In genomic region chr4:146334862-146335449, GRCh38 we compare ENCODE assay signal across 25 cellular contexts.
A peak's percentile ranks its signal among the peaks of the same experiment; 100 is the strongest.
DNase-seq lines count a peak whose midpoint lies in the region; ATAC-seq, FAIRE-seq and TF ChIP-seq lines count a peak whose summit lies in the region.
"Had no signal": no experiment of that assay in that cellular context is flagged by ENCODE, and none has a peak within 500 bp of the region (broad histone marks: within the 10 kb centered on the region; RNA-seq: fewer than 3 reads in every experiment).

No MANE protein-coding gene starts in this region.

- peak; percentile 76 for FAIRE-seq in astrocyte (lab: Jason Lieb, UNC)
- FAIRE-seq: TTC549 had no signal

- CTCF ChIA-PET in HEK293 (lab: Yijun Ruan, JAX), result interaction anchor here (0.6 kb wide), 2 partner anchors 104 to 560 kb away, joined by 3 read pairs; no protein-coding TSS in a partner anchor

- no peak overlapping the region for H3K9ac ChIP-seq in astrocyte (ENCODE audit: low read length)

- H3K27ac Mint-ChIP-seq in astrocyte (ENCODE audit: unreplicated experiment), result no peak overlapping the region
- H3K27ac Mint-ChIP-seq: activated naive CD8-positive, alpha-beta T cell treated with anti-CD3 and anti-CD28 coated beads, Interleukin-2, amount 10 ng/mL, durations not matched to agents 7 days and 5 days; GM23338; naive thymus-derived CD4-positive, alpha-beta T cell; stimulated activated memory B cell treated with anti-CD40 and anti-IgM and Interleukin-4, amounts not matched to agents 10 μg/mL and 1 μg/mL and 100 μg/mL, for 72 hours; T-cell had no signal

- H3K27ac ChIP-seq in right cardiac atrium (ENCODE audit: low read length), result no peak overlapping the region
- no peak overlapping the region for H3K27ac ChIP-seq in right atrium auricular region
- no peak overlapping the region for H3K27ac ChIP-seq in HEK293 (ENCODE audit: extremely low read depth, low read depth, low read length)
- no peak overlapping the region for H3K27ac ChIP-seq in astrocyte (ENCODE audit: low read depth, low read length)
- H3K27ac ChIP-seq in Peyer's patch, result no peak overlapping the region
- H3K27ac ChIP-seq in upper lobe of right lung, result no peak overlapping the region
- H3K27ac ChIP-seq: left lung, suprapubic skin, uterus had no signal

- H3K9me3 Mint-ChIP-seq in astrocyte (ENCODE audit: unreplicated experiment), result no peaks in the 10 kb centered on the region
- H3K9me3 Mint-ChIP-seq: activated naive CD8-positive, alpha-beta T cell treated with anti-CD3 and anti-CD28 coated beads, Interleukin-2, amount 10 ng/mL, durations not matched to agents 7 days and 5 days; GM23338; naive thymus-derived CD4-positive, alpha-beta T cell; stimulated activated memory B cell treated with anti-CD40 and anti-IgM and Interleukin-4, amounts not matched to agents 10 μg/mL and 1 μg/mL and 100 μg/mL, for 72 hours; T-cell had no signal

- TF ChIP-seq POLR2A in Peyer's patch (IDR thresholded peaks at IDR 0.05), result no peak

- H3K4me3 ChIP-seq in right cardiac atrium (ENCODE audit: low read length) (no peak overlapping the region), right atrium auricular region (no peak overlapping the region), HEK293 (ENCODE audit: low read depth, low read length) (no peak overlapping the region), astrocyte (ENCODE audit: insufficient read depth, low read depth, low read length) (no peak overlapping the region), Peyer's patch (no peak overlapping the region), upper lobe of right lung (no peak overlapping the region)
- H3K4me3 ChIP-seq: GM23338, left lung, suprapubic skin, uterus had no signal

- H3K4me1 ChIP-seq in right cardiac atrium (ENCODE audit: control insufficient read depth, insufficient read depth, low read length), result peaks cover 6% of the 10 kb centered on the region
- H3K4me1 ChIP-seq in right atrium auricular region, result peaks cover 0 to 8% of the 10 kb centered on the region in 2 donors
- H3K4me1 ChIP-seq in HEK293 (ENCODE audit: control insufficient read depth, insufficient read depth, low read length), result peaks cover 16% of the 10 kb centered on the region
- peaks cover 29% of the 10 kb centered on the region for H3K4me1 ChIP-seq in astrocyte (ENCODE audit: insufficient read depth, low read length)
- H3K4me1 ChIP-seq in Peyer's patch, result peaks cover 0 to 8% (median 0%) of the 10 kb centered on the region in 4 donors
- H3K4me1 ChIP-seq in upper lobe of right lung, result peaks cover 6% of the 10 kb centered on the region
- H3K4me1 ChIP-seq: uterus had no signal

- no peaks in the 10 kb centered on the region for H3K36me3 ChIP-seq in right atrium auricular region
- no peaks in the 10 kb centered on the region for H3K36me3 ChIP-seq in HEK293 (ENCODE audit: control insufficient read depth in 2 of 2, insufficient read depth in 1 of 2, low read length in 2 of 2)
- no peaks in the 10 kb centered on the region for H3K36me3 ChIP-seq in astrocyte (ENCODE audit: insufficient read depth, low read length)
- no peaks in the 10 kb centered on the region for H3K36me3 ChIP-seq in Peyer's patch
- no peaks in the 10 kb centered on the region for H3K36me3 ChIP-seq in upper lobe of right lung
- H3K36me3 ChIP-seq: left lung, suprapubic skin, uterus had no signal

- WGBS in right cardiac atrium, result 56% methylated on average over 4 of the region's 4 CpGs

- H2AFZ ChIP-seq in astrocyte (ENCODE audit: low read depth, low read length), result no peak overlapping the region
- H2AFZ ChIP-seq: GM23338 had no signal

- intact Hi-C loops in right cardiac atrium (cut with DNase I) (no loop called here), upper lobe of right lung (cut with DNase I) (loop anchor here (10.0 kb wide), 1 partner anchor 580 kb away; no protein-coding TSS in a partner anchor)

- no peaks in the 10 kb centered on the region for H4K20me1 ChIP-seq in astrocyte (ENCODE audit: insufficient read depth, low read length)

- H3K27me3 Mint-ChIP-seq in astrocyte (ENCODE audit: low read depth, unreplicated experiment), result no peaks in the 10 kb centered on the region
- H3K27me3 Mint-ChIP-seq: activated naive CD8-positive, alpha-beta T cell treated with anti-CD3 and anti-CD28 coated beads, Interleukin-2, amount 10 ng/mL, durations not matched to agents 7 days and 5 days; naive thymus-derived CD4-positive, alpha-beta T cell; stimulated activated memory B cell treated with anti-CD40 and anti-IgM and Interleukin-4, amounts not matched to agents 10 μg/mL and 1 μg/mL and 100 μg/mL, for 72 hours; T-cell had no signal

- peak in 2 of 3 donors; percentile 13 to 19 for DNase-seq in right cardiac atrium
- DNase-seq in right atrium auricular region (ENCODE audit: low spot score), result no peak
- DNase-seq in astrocyte (ENCODE audit: low read depth), result no peak
- DNase-seq in Peyer's patch, result no peak
- no peak for DNase-seq in central memory CD4-positive, alpha-beta T cell
- DNase-seq in upper lobe of right lung, result no peak
- DNase-seq in stimulated activated CD4-positive, alpha-beta T cell treated with anti-CD3 and anti-CD28 coated beads, Interleukin-12 subunit alpha, Interleukin-12 subunit beta, amount 100 ng/mL, for 4 hours, result no peak
- DNase-seq: activated effector memory CD4-positive, alpha-beta T cell treated with anti-CD3 and anti-CD28 coated beads, Interleukin-2, amount 50 U/mL, for 16 hours; activated naive CD8-positive, alpha-beta T cell treated with anti-CD3 and anti-CD28 coated beads, Interleukin-2, amount 10 ng/mL, durations not matched to agents 7 days and 5 days; effector memory CD4-positive, alpha-beta T cell; Karpas-422; left lung; naive thymus-derived CD4-positive, alpha-beta T cell; NCI-H2029 treated with DMSO at 0.1 percent for 48 hours; NCI-H446 treated with DMSO at 0.1 percent for 48 hours; nucleus accumbens; SIG-M5; stimulated activated CD4-positive, alpha-beta T cell treated with anti-CD3 and anti-CD28 coated beads, Interleukin-2, amount 100 ng/mL, for 48 hours; T-cell; uterus had no signal

- H3K4me1 Mint-ChIP-seq in astrocyte (ENCODE audit: low read depth, unreplicated experiment), result peaks cover 8% of the 10 kb centered on the region
- H3K4me1 Mint-ChIP-seq: activated naive CD8-positive, alpha-beta T cell treated with anti-CD3 and anti-CD28 coated beads, Interleukin-2, amount 10 ng/mL, durations not matched to agents 7 days and 5 days; GM23338; stimulated activated memory B cell treated with anti-CD40 and anti-IgM and Interleukin-4, amounts not matched to agents 10 μg/mL and 1 μg/mL and 100 μg/mL, for 72 hours had no signal

- H3K36me3 Mint-ChIP-seq in astrocyte (ENCODE audit: low read depth, unreplicated experiment), result no peaks in the 10 kb centered on the region
- H3K36me3 Mint-ChIP-seq: activated naive CD8-positive, alpha-beta T cell treated with anti-CD3 and anti-CD28 coated beads, Interleukin-2, amount 10 ng/mL, durations not matched to agents 7 days and 5 days; stimulated activated memory B cell treated with anti-CD40 and anti-IgM and Interleukin-4, amounts not matched to agents 10 μg/mL and 1 μg/mL and 100 μg/mL, for 72 hours had no signal

- H3K27me3 ChIP-seq in right cardiac atrium (ENCODE audit: control insufficient read depth, insufficient read depth) (no peaks in the 10 kb centered on the region), right atrium auricular region (no peaks in the 10 kb centered on the region), astrocyte (ENCODE audit: insufficient read depth, low read length) (no peaks in the 10 kb centered on the region), Peyer's patch (no peaks in the 10 kb centered on the region), upper lobe of right lung (no peaks in the 10 kb centered on the region)
- H3K27me3 ChIP-seq: left lung, suprapubic skin, uterus had no signal

- TF ChIP-seq CTCF in right atrium auricular region (IDR thresholded peaks at IDR 0.05), result no peak
- no peak for TF ChIP-seq CTCF in HEK293 (tag by site-specific recombination; IDR thresholded peaks at IDR 0.05)
- TF ChIP-seq CTCF in astrocyte (IDR thresholded peaks at IDR 0.05; ENCODE audit: insufficient read depth, low read depth, low read length), result no peak
- no peak for TF ChIP-seq CTCF in Peyer's patch (IDR thresholded peaks at IDR 0.05)
- TF ChIP-seq CTCF in upper lobe of right lung (IDR thresholded peaks at IDR 0.05), result no peak

- H3K79me2 ChIP-seq in astrocyte (ENCODE audit: insufficient read depth, low read length), result no peaks in the 10 kb centered on the region

- H3K9me3 ChIP-seq in right cardiac atrium (ENCODE audit: control insufficient read depth, low read length) (no peaks in the 10 kb centered on the region), right atrium auricular region (no peaks in the 10 kb centered on the region), HEK293 (ENCODE audit: control insufficient read depth, insufficient read depth, low read depth, low read length) (no peaks in the 10 kb centered on the region), astrocyte (ENCODE audit: insufficient read depth, low read depth, low read length) (no peaks in the 10 kb centered on the region), Peyer's patch (no peaks in the 10 kb centered on the region), upper lobe of right lung (no peaks in the 10 kb centered on the region)
- H3K9me3 ChIP-seq: left lung, suprapubic skin, uterus had no signal

- peak; percentile 19 to 36 for ATAC-seq in right cardiac atrium
- ATAC-seq in upper lobe of right lung, result no peak
- ATAC-seq: GM23338; left lung; naive thymus-derived CD4-positive, alpha-beta T cell; stimulated activated memory B cell treated with anti-CD40 and anti-IgM and Interleukin-4, amounts not matched to agents 10 μg/mL and 1 μg/mL and 100 μg/mL, for 72 hours; T-cell had no signal

- H3K4me2 ChIP-seq in astrocyte (ENCODE audit: low read length), result no peak overlapping the region
- H3K4me2 ChIP-seq: GM23338 had no signal

- no peak overlapping the region for H3K4me3 Mint-ChIP-seq in astrocyte (ENCODE audit: unreplicated experiment)
- H3K4me3 Mint-ChIP-seq: activated naive CD8-positive, alpha-beta T cell treated with anti-CD3 and anti-CD28 coated beads, Interleukin-2, amount 10 ng/mL, durations not matched to agents 7 days and 5 days; GM23338; naive thymus-derived CD4-positive, alpha-beta T cell; stimulated activated memory B cell treated with anti-CD40 and anti-IgM and Interleukin-4, amounts not matched to agents 10 μg/mL and 1 μg/mL and 100 μg/mL, for 72 hours; T-cell had no signal

- POLR2A ChIA-PET in HEK293 (lab: Yijun Ruan, JAX), result no interaction called here

TF ChIP-seq in HEK293, 187 proteins besides CTCF, POLR2A, EP300 and RAD21 (continues in another document):
- TF ChIP-seq GFI1B (tag by site-specific recombination; IDR thresholded peaks at IDR 0.05) (no peak), ZNF776 (tag by site-specific recombination; IDR thresholded peaks at IDR 0.05; ENCODE audit: borderline replicate concordance) (no peak), FEZF1 (tag by site-specific recombination; IDR thresholded peaks at IDR 0.05) (no peak), ZNF10 (tag by site-specific recombination; IDR thresholded peaks at IDR 0.05) (peak; percentile 73; the same call in 1 of the 2 replicates), ZFHX2 (tag by site-specific recombination; conservative IDR thresholded peaks at IDR 0.05) (no peak), ZFP3 (tag by site-specific recombination; IDR thresholded peaks at IDR 0.05; ENCODE audit: low read depth) (no peak)

Comparison
In these comparisons a context has a peak if more than half of its experiments do, and no peak if none do; other contexts are left out.
1. DNase-seq: peak in right cardiac atrium (2 of 3); none in right atrium auricular region (single experiment), astrocyte (single experiment), Peyer's patch (0 of 3), central memory CD4-positive, alpha-beta T cell (single experiment), upper lobe of right lung (single experiment) and stimulated activated CD4-positive, alpha-beta T cell treated with anti-CD3 and anti-CD28 coated beads, Interleukin-12 subunit alpha, Interleukin-12 subunit beta, amount 100 ng/mL, for 4 hours (single experiment).